In the genomic region with DNA sequence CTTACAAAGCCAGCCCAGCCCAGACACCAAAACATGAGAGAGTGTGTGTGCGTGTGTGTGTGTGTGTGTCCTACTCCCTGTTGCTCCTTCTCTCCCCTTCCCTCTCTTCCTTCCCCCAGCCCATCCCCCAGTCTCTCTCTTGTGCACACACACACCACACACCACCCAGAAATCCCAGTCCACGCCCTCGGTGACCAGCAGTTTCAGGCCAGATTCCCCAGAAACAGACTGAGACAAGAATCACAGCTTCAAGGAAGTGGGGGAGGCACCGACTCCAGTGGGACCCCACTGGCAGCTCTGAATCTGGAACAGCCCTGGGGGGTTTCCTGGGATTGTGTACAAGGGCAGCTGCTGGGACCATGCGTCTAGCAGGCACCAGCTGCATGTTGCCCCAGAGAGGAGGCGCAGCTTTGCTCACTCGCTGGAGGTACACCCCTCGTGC, we compare ENCODE assay signal across 13 cellular contexts.
DNase-seq lines count a peak whose midpoint lies in the region; ATAC-seq lines count a peak whose summit lies in the region.
"Had no signal": no experiment of that assay in that cellular context is flagged by ENCODE, and none has a peak within 500 bp of the region (broad histone marks: within the 10 kb centered on the region; RNA-seq: fewer than 3 reads in every experiment).

No MANE protein-coding gene starts in this region.

- 0 out of 2 replicates have a peak, but pooled peaks cover 2% of the 10 kb centered on the region for H3K36me3 ChIP-seq in BLaER1
- H3K36me3 ChIP-seq in HAP-1 (replicated peaks) = no peaks in the 10 kb centered on the region
- H3K36me3 ChIP-seq in MG63 = no peaks in the 10 kb centered on the region

- H3K27me3 Mint-ChIP-seq in dendritic cell treated with granulocyte-macrophage colony-stimulating factor and Interleukin-4, amounts not matched to agents 40 ng/mL and 50 ng/mL, for 4 days = no peaks in the 10 kb centered on the region
- H3K27me3 Mint-ChIP-seq: central memory CD8-positive, alpha-beta T cell had no signal

- H3K4me2 ChIP-seq in BLaER1 = peak overlapping the region; percentile 78

- no peak overlapping the region for H3K27ac Mint-ChIP-seq in dendritic cell treated with granulocyte-macrophage colony-stimulating factor and Interleukin-4, amounts not matched to agents 40 ng/mL and 50 ng/mL, for 4 days
- H3K27ac Mint-ChIP-seq: activated T-cell treated with anti-CD3 and anti-CD28 coated beads, Interleukin-2, amount 50 U/mL, for 72 hours had no signal

- intact Hi-C loops in dendritic cell treated with granulocyte-macrophage colony-stimulating factor and Interleukin-4, amounts not matched to agents 40 ng/mL and 50 ng/mL, for 4 days (cut with micrococcal nuclease) = loop anchor here (2.0 to 10.0 kb wide), 2 partner anchors 17 to 307 kb away; no protein-coding TSS in a partner anchor

- H3K9ac ChIP-seq in BLaER1 = peak overlapping the region; percentile 53; the same call in 1 of the 2 replicates

- H3K4me1 Mint-ChIP-seq in dendritic cell treated with granulocyte-macrophage colony-stimulating factor and Interleukin-4, amounts not matched to agents 40 ng/mL and 50 ng/mL, for 4 days (ENCODE audit: low read depth) = peaks cover 43% of the 10 kb centered on the region

- no peak for ATAC-seq in HG02852 (IDR thresholded peaks at IDR 0.05; ENCODE audit: unreplicated experiment)
- no peak for ATAC-seq in GM18861 (IDR thresholded peaks at IDR 0.05; ENCODE audit: unreplicated experiment)
- ATAC-seq: HCT116 had no signal

- DNase-seq in NOMO-1 (lab: John Stamatoyannopoulos, UW; ENCODE audit: unreplicated experiment in 2 of 2) = peak; percentile 72 to 85
- peak; percentile 43 for DNase-seq in mesenteric fat pad (ENCODE audit: low spot score)
- DNase-seq in HAP-1 (ENCODE audit: low spot score in 2 of 2) = no peak
- no peak for DNase-seq in MG63
- DNase-seq: activated T-cell treated with anti-CD3 and anti-CD28 coated beads, Interleukin-2, amount 50 U/mL, for 72 hours; midbrain; NCI-H69 had no signal

- peaks cover 20% of the 10 kb centered on the region for H3K9me3 ChIP-seq in BLaER1
- no peaks in the 10 kb centered on the region for H3K9me3 ChIP-seq in HAP-1
- H3K9me3 ChIP-seq in MG63 = peaks cover 6% of the 10 kb centered on the region

- H3K27ac ChIP-seq in BLaER1 = peak overlapping the region; percentile 85

- H3K4me3 Mint-ChIP-seq in dendritic cell treated with granulocyte-macrophage colony-stimulating factor and Interleukin-4, amounts not matched to agents 40 ng/mL and 50 ng/mL, for 4 days = peak overlapping the region; percentile 78
- H3K4me3 Mint-ChIP-seq: activated T-cell treated with anti-CD3 and anti-CD28 coated beads, Interleukin-2, amount 50 U/mL, for 72 hours; central memory CD8-positive, alpha-beta T cell had no signal

- H3K4me1 ChIP-seq in BLaER1 = peaks cover 54% of the 10 kb centered on the region
- H3K4me1 ChIP-seq in HAP-1 = no peaks in the 10 kb centered on the region

- H4K20me1 ChIP-seq in BLaER1 = no peaks in the 10 kb centered on the region

- H3K27me3 ChIP-seq in BLaER1 (no peaks in the 10 kb centered on the region), HAP-1 (ENCODE audit: low read depth) (no peaks in the 10 kb centered on the region), MG63 (no peaks in the 10 kb centered on the region)

- H3K4me3 ChIP-seq in BLaER1 = no peak overlapping the region; the same call in 1 of the 2 replicates
- H3K4me3 ChIP-seq in HAP-1 = no peak overlapping the region
- H3K4me3 ChIP-seq in MG63 = no peak overlapping the region

- no peaks in the 10 kb centered on the region for H3K9me3 Mint-ChIP-seq in dendritic cell treated with granulocyte-macrophage colony-stimulating factor and Interleukin-4, amounts not matched to agents 40 ng/mL and 50 ng/mL, for 4 days
- H3K9me3 Mint-ChIP-seq: activated T-cell treated with anti-CD3 and anti-CD28 coated beads, Interleukin-2, amount 50 U/mL, for 72 hours; central memory CD8-positive, alpha-beta T cell had no signal

- peaks cover 36% of the 10 kb centered on the region for H3K36me3 Mint-ChIP-seq in dendritic cell treated with granulocyte-macrophage colony-stimulating factor and Interleukin-4, amounts not matched to agents 40 ng/mL and 50 ng/mL, for 4 days (ENCODE audit: low read depth)

- in situ Hi-C loops in HAP-1 (cut with MboI; ENCODE audit: low sequenced_read_pairs) = no loop called here

Comparison
In these comparisons a context has a peak if more than half of its experiments do, and no peak if none do; other contexts are left out.
1. DNase-seq: peak in NOMO-1 (2 of 2) and mesenteric fat pad (single experiment); none in HAP-1 (0 of 2) and MG63 (single experiment).